In genomic region chr15:40292246-40292645, GRCh38 we compare ENCODE assay signal across 1 cellular context.
TF ChIP-seq lines count a peak whose summit lies in the region.

No MANE protein-coding gene starts in this region.

TF ChIP-seq in HepG2, 621 proteins besides CTCF, POLR2A, EP300 and RAD21:
- TF ChIP-seq U2AF1 (optimal IDR thresholded peaks at IDR 0.05; ENCODE audit: low read depth, low read length): no peak
- no peak for TF ChIP-seq CENPBD1 (CRISPR knock-in tag; IDR thresholded peaks at IDR 0.05; ENCODE audit: borderline replicate concordance, low read depth)
- peak; percentile 83 for TF ChIP-seq ZNF768 (CRISPR knock-in tag; IDR thresholded peaks at IDR 0.05)
